Comparison of ENCODE assay signal across 1 cellular context in genomic region chr10:7906128-7906527, GRCh38.
TF ChIP-seq lines count a peak whose summit lies in the region.

No MANE protein-coding gene starts in this region.

TF ChIP-seq in GM23338, 12 proteins besides CTCF, POLR2A, EP300 and RAD21 (continued from another document):
- TF ChIP-seq, protein P1, sequence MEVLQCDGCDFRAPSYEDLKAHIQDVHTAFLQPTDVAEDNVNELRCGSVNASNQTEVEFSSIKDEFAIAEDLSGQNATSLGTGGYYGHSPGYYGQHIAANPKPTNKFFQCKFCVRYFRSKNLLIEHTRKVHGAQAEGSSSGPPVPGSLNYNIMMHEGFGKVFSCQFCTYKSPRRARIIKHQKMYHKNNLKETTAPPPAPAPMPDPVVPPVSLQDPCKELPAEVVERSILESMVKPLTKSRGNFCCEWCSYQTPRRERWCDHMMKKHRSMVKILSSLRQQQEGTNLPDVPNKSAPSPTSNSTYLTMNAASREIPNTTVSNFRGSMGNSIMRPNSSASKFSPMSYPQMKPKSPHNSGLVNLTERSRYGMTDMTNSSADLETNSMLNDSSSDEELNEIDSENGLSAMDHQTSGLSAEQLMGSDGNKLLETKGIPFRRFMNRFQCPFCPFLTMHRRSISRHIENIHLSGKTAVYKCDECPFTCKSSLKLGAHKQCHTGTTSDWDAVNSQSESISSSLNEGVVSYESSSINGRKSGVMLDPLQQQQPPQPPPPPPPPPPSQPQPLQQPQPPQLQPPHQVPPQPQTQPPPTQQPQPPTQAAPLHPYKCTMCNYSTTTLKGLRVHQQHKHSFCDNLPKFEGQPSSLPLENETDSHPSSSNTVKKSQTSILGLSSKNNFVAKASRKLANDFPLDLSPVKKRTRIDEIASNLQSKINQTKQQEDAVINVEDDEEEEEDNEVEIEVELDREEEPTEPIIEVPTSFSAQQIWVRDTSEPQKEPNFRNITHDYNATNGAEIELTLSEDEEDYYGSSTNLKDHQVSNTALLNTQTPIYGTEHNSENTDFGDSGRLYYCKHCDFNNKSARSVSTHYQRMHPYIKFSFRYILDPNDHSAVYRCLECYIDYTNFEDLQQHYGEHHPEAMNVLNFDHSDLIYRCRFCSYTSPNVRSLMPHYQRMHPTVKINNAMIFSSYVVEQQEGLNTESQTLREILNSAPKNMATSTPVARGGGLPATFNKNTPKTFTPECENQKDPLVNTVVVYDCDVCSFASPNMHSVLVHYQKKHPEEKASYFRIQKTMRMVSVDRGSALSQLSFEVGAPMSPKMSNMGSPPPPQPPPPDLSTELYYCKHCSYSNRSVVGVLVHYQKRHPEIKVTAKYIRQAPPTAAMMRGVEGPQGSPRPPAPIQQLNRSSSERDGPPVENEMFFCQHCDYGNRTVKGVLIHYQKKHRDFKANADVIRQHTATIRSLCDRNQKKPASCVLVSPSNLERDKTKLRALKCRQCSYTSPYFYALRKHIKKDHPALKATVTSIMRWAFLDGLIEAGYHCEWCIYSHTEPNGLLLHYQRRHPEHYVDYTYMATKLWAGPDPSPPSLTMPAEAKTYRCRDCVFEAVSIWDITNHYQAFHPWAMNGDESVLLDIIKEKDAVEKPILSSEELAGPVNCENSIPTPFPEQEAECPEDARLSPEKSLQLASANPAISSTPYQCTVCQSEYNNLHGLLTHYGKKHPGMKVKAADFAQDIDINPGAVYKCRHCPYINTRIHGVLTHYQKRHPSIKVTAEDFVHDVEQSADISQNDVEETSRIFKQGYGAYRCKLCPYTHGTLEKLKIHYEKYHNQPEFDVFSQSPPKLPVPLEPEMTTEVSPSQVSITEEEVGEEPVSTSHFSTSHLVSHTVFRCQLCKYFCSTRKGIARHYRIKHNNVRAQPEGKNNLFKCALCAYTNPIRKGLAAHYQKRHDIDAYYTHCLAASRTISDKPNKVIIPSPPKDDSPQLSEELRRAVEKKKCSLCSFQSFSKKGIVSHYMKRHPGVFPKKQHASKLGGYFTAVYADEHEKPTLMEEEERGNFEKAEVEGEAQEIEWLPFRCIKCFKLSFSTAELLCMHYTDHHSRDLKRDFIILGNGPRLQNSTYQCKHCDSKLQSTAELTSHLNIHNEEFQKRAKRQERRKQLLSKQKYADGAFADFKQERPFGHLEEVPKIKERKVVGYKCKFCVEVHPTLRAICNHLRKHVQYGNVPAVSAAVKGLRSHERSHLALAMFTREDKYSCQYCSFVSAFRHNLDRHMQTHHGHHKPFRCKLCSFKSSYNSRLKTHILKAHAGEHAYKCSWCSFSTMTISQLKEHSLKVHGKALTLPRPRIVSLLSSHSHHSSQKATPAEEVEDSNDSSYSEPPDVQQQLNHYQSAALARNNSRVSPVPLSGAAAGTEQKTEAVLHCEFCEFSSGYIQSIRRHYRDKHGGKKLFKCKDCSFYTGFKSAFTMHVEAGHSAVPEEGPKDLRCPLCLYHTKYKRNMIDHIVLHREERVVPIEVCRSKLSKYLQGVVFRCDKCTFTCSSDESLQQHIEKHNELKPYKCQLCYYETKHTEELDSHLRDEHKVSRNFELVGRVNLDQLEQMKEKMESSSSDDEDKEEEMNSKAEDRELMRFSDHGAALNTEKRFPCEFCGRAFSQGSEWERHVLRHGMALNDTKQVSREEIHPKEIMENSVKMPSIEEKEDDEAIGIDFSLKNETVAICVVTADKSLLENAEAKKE (CRISPR knock-in tag; IDR thresholded peaks at IDR 0.05), result no peak
- TF ChIP-seq ZNF331 (CRISPR knock-in tag; IDR thresholded peaks at IDR 0.05; ENCODE audit: low read depth) (no peak), CREB1 (CRISPR knock-in tag; IDR thresholded peaks at IDR 0.05; ENCODE audit: low read depth) (no peak)
